8 cellular contexts compared by ENCODE assay signal in the genomic region with DNA sequence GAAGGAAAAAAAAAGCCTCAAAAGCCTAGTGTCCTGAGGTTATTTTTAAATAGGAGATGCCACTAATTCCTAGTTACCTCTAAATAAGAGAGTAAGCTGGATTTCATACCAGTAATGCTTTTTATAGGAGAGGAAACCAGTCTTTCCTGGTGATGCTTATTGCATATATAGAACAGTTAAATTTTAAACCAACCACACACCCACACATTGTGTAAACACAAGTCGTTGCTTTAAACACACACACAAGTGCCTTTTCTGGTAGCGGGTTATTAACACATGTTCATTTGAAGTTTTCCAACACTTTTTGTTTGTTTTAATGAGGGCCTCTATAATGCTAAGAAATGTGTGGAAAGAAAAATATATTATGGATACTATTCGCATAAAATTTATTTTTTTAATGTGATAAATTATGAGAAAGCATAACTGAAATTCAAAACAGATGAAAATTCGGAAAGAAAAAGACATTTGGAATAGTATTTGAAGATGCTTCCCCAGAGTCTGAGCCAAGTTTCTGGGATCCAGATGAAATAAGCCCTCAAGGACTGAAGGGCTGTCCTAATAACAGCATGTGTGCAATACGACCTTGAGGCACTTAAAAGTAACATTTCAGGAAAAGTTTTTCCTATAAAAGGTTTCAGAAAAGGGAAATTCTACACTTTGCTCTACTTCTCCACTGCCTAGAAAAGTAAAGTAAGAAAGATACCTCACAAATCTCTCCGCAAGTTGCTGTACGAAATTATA. TPM values are rescaled to one million over a fixed set of nuclear protein-coding genes. Genes with fewer than 3 reads are reported as not detected.
A peak's percentile ranks its signal among the peaks of the same experiment; 100 is the strongest.
DNase-seq lines count a peak whose midpoint lies in the region; ATAC-seq and TF ChIP-seq lines count a peak whose summit lies in the region.

No MANE protein-coding gene starts in this region.

- no peaks in the 10 kb centered on the region; the same call in 1 of the 2 replicates for H3K36me3 ChIP-seq in ES-I3 (ENCODE audit: insufficient read depth, low read length)
- peaks cover 31% of the 10 kb centered on the region for H3K36me3 ChIP-seq in SJCRH30
- peaks cover 0 to 17% of the 10 kb centered on the region in 2 donors for H3K36me3 ChIP-seq in psoas muscle (ENCODE audit: insufficient read depth in 1 of 2, low read depth in 1 of 2)

- peak in 1 of 2 experiments; percentile 17 for DNase-seq in SJCRH30
- DNase-seq in fibroblast of gingiva (ENCODE audit: low read depth): peak; percentile 29
- no peak for DNase-seq in psoas muscle
- DNase-seq in COLO829 (ENCODE audit: low spot score): no peak
- DNase-seq in activated effector memory CD4-positive, alpha-beta T cell treated with Interleukin-2 at 50 U/mL for 16 hours: no peak
- no peak for DNase-seq in NCI-H524 treated with DMSO at 0.1 percent for 48 hours (lab: John Stamatoyannopoulos, UW)

- H3K27me3 ChIP-seq in SJCRH30 (no peaks in the 10 kb centered on the region), psoas muscle (ENCODE audit: insufficient read depth in 3 of 3, low read length in 2 of 3) (no peaks in the 10 kb centered on the region)

- H3K9ac ChIP-seq in ES-I3 (ENCODE audit: low read depth, low read length): peak overlapping the region; percentile 90

- ATAC-seq in psoas muscle (no peak), HG02938 (IDR thresholded peaks at IDR 0.05; ENCODE audit: unreplicated experiment) (no peak)

- H3K4me1 ChIP-seq in ES-I3 (ENCODE audit: insufficient read depth, low read length) (peaks cover 15% of the 10 kb centered on the region), SJCRH30 (peaks cover 15% of the 10 kb centered on the region), psoas muscle (peaks cover 7% of the 10 kb centered on the region)

- H3K9me3 ChIP-seq in ES-I3 (ENCODE audit: control insufficient read depth, insufficient read depth, low read length): no peaks in the 10 kb centered on the region
- H3K9me3 ChIP-seq in SJCRH30 (replicated peaks): no peaks in the 10 kb centered on the region
- H3K9me3 ChIP-seq in psoas muscle: no peaks in the 10 kb centered on the region

- WGBS in psoas muscle, 3 donors: 57 to 73% (median 61%) methylated on average over 7 of the region's 7 CpGs

- H3K27ac ChIP-seq in SJCRH30: no peak overlapping the region; the same call in 1 of the 2 replicates
- H3K27ac ChIP-seq in psoas muscle: no peak overlapping the region

- TF ChIP-seq CTCF in psoas muscle (IDR thresholded peaks at IDR 0.05): no peak

- intact Hi-C loops in psoas muscle (cut with DNase I): no loop called here

- H3K4me3 ChIP-seq in SJCRH30 (peak overlapping the region; percentile 95), psoas muscle (peak overlapping the region; percentile 90)

RNA-seq across cellular contexts. Expression of a gene that starts 2.0 kb away (rescaled TPM):
- 34.5 and 35.8 TPM in 2 replicates for total RNA-seq in SJCRH30 (2014; rRNA removed; shearing (Covaris generic))
- total RNA-seq in psoas muscle: 10 to 100 TPM; 10.3 to 21.9 (median 14.8) TPM
- 1 to 10 TPM; 3.3 to 7.7 (median 5.4) TPM for polyA plus RNA-seq in psoas muscle
